Comparison of ENCODE assay signal across 8 cellular contexts in genomic region chr10:46030091-46030937, GRCh38. TPM values are rescaled to one million over a fixed set of nuclear protein-coding genes. Genes with fewer than 3 reads are reported as not detected.
A peak's percentile ranks its signal among the peaks of the same experiment; 100 is the strongest.
DNase-seq lines count a peak whose midpoint lies in the region; ATAC-seq lines count a peak whose summit lies in the region.

Gene NCOA4, minus strand, starts transcription at chr10:46030623. Its CDS starts 13,943 bp downstream, at chr10:46016680.

- ATAC-seq in GM19043 (IDR thresholded peaks at IDR 0.05; ENCODE audit: low read depth, unreplicated experiment) (peak; percentile 97), HG03378 (IDR thresholded peaks at IDR 0.05; ENCODE audit: unreplicated experiment) (peak; percentile 97)

- DNase-seq in AML-193 (lab: John Stamatoyannopoulos, UW) (peak; percentile 94 to 96), NCI-H446 treated with DMSO at 0.1 percent for 48 hours (lab: John Stamatoyannopoulos, UW) (peak; percentile 88), cerebellum (ENCODE audit: low spot score) (peak; percentile 98), kidney glomerular epithelial cell (lab: John Stamatoyannopoulos, UW) (peak; percentile 99)
- DNase-seq in activated CD4-positive, alpha-beta T cell treated with anti-CD3 and anti-CD28 coated beads for 1 hour: peak; percentile 92
- peak; percentile 88 to 91 for DNase-seq in stimulated activated CD4-positive, alpha-beta T cell treated with anti-CD3 and anti-CD28 coated beads, Interleukin-1b, Interleukin-23, amount 100 ng/mL, for 1 hour (ENCODE audit: low read depth in 2 of 2)

RNA-seq across cellular contexts. Expression of gene NCOA4, which starts in this region (rescaled TPM):
- total RNA-seq in cerebellum: 128 TPM

Comparison
In these comparisons a context has a peak if more than half of its experiments do, and no peak if none do; other contexts are left out.
1. Peak in every context shown above with its lines: DNase-seq and ATAC-seq.